ENCODE assay signal across 1 cellular context in the genomic region with DNA sequence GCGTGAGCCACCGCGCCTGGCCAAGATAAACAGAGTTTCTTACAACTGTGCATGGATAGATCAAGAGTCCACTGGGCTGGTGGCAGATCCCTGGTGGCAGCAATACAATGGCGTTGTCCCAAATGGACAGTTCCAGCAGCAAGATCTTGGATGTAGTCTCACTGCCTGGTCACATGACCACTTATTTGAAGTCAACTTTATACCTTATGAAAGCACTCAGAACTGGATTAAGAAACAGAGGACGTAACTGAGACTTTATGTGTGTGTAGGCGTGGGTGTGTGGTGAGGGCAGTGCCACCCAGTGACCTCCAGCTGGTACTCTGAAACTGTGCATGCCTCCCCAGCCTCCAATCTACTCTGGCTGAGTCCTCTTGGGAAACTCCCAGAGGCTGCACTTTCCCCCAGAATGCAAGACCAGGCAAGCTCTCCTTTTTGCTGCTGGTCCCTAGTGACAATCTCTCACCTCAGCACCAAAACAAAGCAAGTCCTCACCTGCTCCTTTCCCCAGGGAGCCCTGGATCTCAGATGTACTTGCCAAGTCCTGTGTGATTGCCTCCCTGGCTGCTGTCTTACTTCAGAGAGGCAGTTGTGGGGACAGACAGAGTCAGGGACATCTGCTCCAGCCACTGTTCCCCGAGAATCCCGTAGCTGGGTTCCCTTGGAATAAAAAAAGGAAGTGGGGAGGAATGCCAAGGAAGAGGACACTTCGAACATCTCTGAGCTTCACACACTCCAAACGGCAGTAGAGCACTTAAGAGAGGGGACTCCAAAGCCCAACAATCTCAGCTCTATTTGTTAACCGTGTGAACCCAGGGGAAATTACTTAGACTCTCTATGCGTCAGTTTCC.
TF ChIP-seq lines count a peak whose summit lies in the region.

No MANE protein-coding gene starts in this region.

TF ChIP-seq in HepG2, 621 proteins besides CTCF, POLR2A, EP300 and RAD21 (continued from another document and continues in another):
- TF ChIP-seq FOXA3 (CRISPR knock-in tag; IDR thresholded peaks at IDR 0.05) (peak; percentile 28; the same call in 1 of the 2 replicates), ZNF644 (CRISPR knock-in tag; IDR thresholded peaks at IDR 0.05; ENCODE audit: low read depth) (peak; percentile 91), NFKB2 (CRISPR knock-in tag; IDR thresholded peaks at IDR 0.05; ENCODE audit: borderline replicate concordance) (no peak; the same call in 1 of the 2 replicates), SIN3A (IDR thresholded peaks at IDR 0.05; ENCODE audit: borderline replicate concordance, low read depth, low read length) (0 out of 2 replicates have a peak, but pooled peaks have one; percentile 10), ZNF891 (CRISPR knock-in tag; IDR thresholded peaks at IDR 0.05) (no peak), KDM3A (CRISPR knock-in tag; IDR thresholded peaks at IDR 0.05; ENCODE audit: low read depth) (no peak), RBAK (CRISPR knock-in tag; IDR thresholded peaks at IDR 0.05) (no peak), ZNF33A (CRISPR knock-in tag; IDR thresholded peaks at IDR 0.05; ENCODE audit: borderline replicate concordance) (peak; percentile 35; the same call in 1 of the 2 replicates), ATF1 (CRISPR knock-in tag; IDR thresholded peaks at IDR 0.05) (no peak), UBTF (CRISPR knock-in tag; IDR thresholded peaks at IDR 0.05) (0 out of 2 replicates have a peak, but pooled peaks have one; percentile 16), GPN1 (CRISPR knock-in tag; IDR thresholded peaks at IDR 0.05; ENCODE audit: borderline replicate concordance) (no peak), ZNF776 (CRISPR knock-in tag; IDR thresholded peaks at IDR 0.05) (no peak), ZNF124 (CRISPR knock-in tag; IDR thresholded peaks at IDR 0.05) (0 out of 2 replicates have a peak, but pooled peaks have one; percentile 7), ZBTB4 (CRISPR knock-in tag; IDR thresholded peaks at IDR 0.05; ENCODE audit: borderline replicate concordance) (peak; percentile 80; the same call in 1 of the 2 replicates), MEF2D (CRISPR knock-in tag; IDR thresholded peaks at IDR 0.05) (0 out of 2 replicates have a peak, but pooled peaks have one; percentile 16), ATF7-NPFF (CRISPR knock-in tag; IDR thresholded peaks at IDR 0.05; ENCODE audit: low read depth) (0 out of 2 replicates have a peak, but pooled peaks have one; percentile 54), ZNF747 (CRISPR knock-in tag; IDR thresholded peaks at IDR 0.05; ENCODE audit: borderline replicate concordance) (no peak), ZGPAT (CRISPR knock-in tag; IDR thresholded peaks at IDR 0.05) (peak; percentile 47; the same call in 1 of the 2 replicates), NR3C1 (CRISPR knock-in tag; IDR thresholded peaks at IDR 0.05) (no peak), ZFYVE20 (CRISPR knock-in tag; IDR thresholded peaks at IDR 0.05; ENCODE audit: borderline replicate concordance, low read depth) (no peak), HMG20A (CRISPR knock-in tag; IDR thresholded peaks at IDR 0.05; ENCODE audit: borderline replicate concordance) (peak; percentile 18; the same call in 1 of the 2 replicates), SOX5 (CRISPR knock-in tag; IDR thresholded peaks at IDR 0.05; ENCODE audit: borderline replicate concordance) (no peak), ZNF292 (CRISPR knock-in tag; IDR thresholded peaks at IDR 0.05; ENCODE audit: borderline replicate concordance, low read depth) (peak; percentile 54; the same call in 1 of the 2 replicates), ATAD3A (CRISPR knock-in tag; IDR thresholded peaks at IDR 0.05) (no peak), IRF2 (CRISPR knock-in tag; IDR thresholded peaks at IDR 0.05) (peak; percentile 37; the same call in 1 of the 2 replicates), ZNF724P (CRISPR knock-in tag; IDR thresholded peaks at IDR 0.05; ENCODE audit: borderline replicate concordance) (peak; percentile 25; the same call in 1 of the 2 replicates), BCL3 (CRISPR knock-in tag; IDR thresholded peaks at IDR 0.05) (0 out of 2 replicates have a peak, but pooled peaks have one; percentile 40), MAFK (conservative IDR thresholded peaks at IDR 0.05 in 1 of 2, IDR thresholded peaks at IDR 0.05 in 1 of 2; ENCODE audit: low read length in 2 of 2) (no peak), GATAD1 (CRISPR knock-in tag; IDR thresholded peaks at IDR 0.05) (no peak), RXRB (CRISPR knock-in tag; IDR thresholded peaks at IDR 0.05; ENCODE audit: borderline replicate concordance) (no peak), PRPF4 (IDR thresholded peaks at IDR 0.05; ENCODE audit: low read depth, low read length, poor library complexity, severe bottlenecking) (no peak), ZNF839 (CRISPR knock-in tag; IDR thresholded peaks at IDR 0.05; ENCODE audit: borderline replicate concordance) (no peak), GPBP1L1 (CRISPR knock-in tag; IDR thresholded peaks at IDR 0.05) (no peak), TSC22D2 (CRISPR knock-in tag; IDR thresholded peaks at IDR 0.05; ENCODE audit: borderline replicate concordance) (0 out of 2 replicates have a peak, but pooled peaks have one; percentile 1), ZNF564 (CRISPR knock-in tag; IDR thresholded peaks at IDR 0.05) (0 out of 2 replicates have a peak, but pooled peaks have one; percentile 23)
- TF ChIP-seq, protein P1, sequence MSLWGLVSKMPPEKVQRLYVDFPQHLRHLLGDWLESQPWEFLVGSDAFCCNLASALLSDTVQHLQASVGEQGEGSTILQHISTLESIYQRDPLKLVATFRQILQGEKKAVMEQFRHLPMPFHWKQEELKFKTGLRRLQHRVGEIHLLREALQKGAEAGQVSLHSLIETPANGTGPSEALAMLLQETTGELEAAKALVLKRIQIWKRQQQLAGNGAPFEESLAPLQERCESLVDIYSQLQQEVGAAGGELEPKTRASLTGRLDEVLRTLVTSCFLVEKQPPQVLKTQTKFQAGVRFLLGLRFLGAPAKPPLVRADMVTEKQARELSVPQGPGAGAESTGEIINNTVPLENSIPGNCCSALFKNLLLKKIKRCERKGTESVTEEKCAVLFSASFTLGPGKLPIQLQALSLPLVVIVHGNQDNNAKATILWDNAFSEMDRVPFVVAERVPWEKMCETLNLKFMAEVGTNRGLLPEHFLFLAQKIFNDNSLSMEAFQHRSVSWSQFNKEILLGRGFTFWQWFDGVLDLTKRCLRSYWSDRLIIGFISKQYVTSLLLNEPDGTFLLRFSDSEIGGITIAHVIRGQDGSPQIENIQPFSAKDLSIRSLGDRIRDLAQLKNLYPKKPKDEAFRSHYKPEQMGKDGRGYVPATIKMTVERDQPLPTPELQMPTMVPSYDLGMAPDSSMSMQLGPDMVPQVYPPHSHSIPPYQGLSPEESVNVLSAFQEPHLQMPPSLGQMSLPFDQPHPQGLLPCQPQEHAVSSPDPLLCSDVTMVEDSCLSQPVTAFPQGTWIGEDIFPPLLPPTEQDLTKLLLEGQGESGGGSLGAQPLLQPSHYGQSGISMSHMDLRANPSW (CRISPR knock-in tag; IDR thresholded peaks at IDR 0.05; ENCODE audit: borderline replicate concordance): no peak
- TF ChIP-seq, protein P2, sequence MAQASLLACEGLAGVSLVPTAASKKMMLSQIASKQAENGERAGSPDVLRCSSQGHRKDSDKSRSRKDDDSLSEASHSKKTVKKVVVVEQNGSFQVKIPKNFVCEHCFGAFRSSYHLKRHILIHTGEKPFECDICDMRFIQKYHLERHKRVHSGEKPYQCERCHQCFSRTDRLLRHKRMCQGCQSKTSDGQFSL (CRISPR knock-in tag; IDR thresholded peaks at IDR 0.05): no peak
- TF ChIP-seq, protein P3, sequence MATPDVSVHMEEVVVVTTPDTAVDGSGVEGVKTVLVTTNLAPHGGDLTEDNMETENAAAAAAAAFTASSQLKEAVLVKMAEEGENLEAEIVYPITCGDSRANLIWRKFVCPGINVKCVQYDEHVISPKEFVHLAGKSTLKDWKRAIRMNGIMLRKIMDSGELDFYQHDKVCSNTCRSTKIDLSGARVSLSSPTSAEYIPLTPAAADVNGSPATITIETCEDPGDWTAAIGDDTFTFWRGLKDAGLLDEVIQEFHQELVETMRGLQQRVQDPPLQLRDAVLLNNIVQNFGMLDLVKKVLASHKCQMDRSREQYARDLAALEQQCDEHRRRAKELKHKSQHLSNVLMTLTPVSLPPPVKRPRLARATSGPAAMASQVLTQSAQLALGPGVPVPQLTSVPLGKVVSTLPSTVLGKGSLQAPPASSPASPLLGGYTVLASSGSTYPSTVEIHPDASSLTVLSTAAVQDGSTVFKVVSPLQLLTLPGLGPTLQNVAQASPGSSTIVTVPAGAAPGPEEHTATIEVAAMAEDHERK (CRISPR knock-in tag; IDR thresholded peaks at IDR 0.05; ENCODE audit: low read depth): no peak
- TF ChIP-seq, protein P4, sequence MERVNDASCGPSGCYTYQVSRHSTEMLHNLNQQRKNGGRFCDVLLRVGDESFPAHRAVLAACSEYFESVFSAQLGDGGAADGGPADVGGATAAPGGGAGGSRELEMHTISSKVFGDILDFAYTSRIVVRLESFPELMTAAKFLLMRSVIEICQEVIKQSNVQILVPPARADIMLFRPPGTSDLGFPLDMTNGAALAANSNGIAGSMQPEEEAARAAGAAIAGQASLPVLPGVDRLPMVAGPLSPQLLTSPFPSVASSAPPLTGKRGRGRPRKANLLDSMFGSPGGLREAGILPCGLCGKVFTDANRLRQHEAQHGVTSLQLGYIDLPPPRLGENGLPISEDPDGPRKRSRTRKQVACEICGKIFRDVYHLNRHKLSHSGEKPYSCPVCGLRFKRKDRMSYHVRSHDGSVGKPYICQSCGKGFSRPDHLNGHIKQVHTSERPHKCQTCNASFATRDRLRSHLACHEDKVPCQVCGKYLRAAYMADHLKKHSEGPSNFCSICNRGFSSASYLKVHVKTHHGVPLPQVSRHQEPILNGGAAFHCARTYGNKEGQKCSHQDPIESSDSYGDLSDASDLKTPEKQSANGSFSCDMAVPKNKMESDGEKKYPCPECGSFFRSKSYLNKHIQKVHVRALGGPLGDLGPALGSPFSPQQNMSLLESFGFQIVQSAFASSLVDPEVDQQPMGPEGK (CRISPR knock-in tag; IDR thresholded peaks at IDR 0.05): peak; percentile 28; the same call in 1 of the 2 replicates
